Comparison of ENCODE assay signal across 1 cellular context in the genomic region with DNA sequence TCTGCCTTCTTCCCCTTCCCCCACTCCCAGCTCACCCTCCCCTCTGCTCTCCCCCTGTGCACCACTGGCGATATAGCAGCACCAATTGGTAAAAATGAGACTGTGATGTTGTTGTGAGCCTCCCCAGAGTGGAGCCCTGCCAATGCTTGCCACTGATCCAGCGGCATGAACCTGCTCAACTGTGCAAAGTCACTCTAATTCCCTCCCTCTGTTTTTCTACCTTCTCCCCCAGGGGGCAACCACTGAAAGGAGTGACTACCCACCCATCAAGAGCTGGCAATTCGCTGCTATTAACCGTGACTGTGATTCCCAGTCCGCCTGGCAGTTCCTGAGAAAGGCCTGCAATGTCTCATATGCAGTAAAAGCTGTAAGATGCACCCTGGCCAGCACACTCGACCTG.
TF ChIP-seq lines count a peak whose summit lies in the region.

No MANE protein-coding gene starts in this region.

TF ChIP-seq in H1, 55 proteins besides CTCF, POLR2A, EP300 and RAD21:
- TF ChIP-seq TCF12 (IDR thresholded peaks at IDR 0.05; ENCODE audit: low read depth, low read length): no peak
- TF ChIP-seq NRF1 (IDR thresholded peaks at IDR 0.05; ENCODE audit: low read depth, low read length): no peak
- no peak for TF ChIP-seq RNF2 (IDR thresholded peaks at IDR 0.05; ENCODE audit: borderline replicate concordance, low read depth, low read length, missing control alignments, poor library complexity, severe bottlenecking)
- TF ChIP-seq CBX5 (IDR thresholded peaks at IDR 0.05; ENCODE audit: low read depth, low read length): no peak
